14 cellular contexts compared by ENCODE assay signal in genomic region chr5:76813982-76814562, GRCh38. TPM values are rescaled to one million over a fixed set of nuclear protein-coding genes. Genes with fewer than 3 reads are reported as not detected.
DNase-seq lines count a peak whose midpoint lies in the region; ATAC-seq, FAIRE-seq and TF ChIP-seq lines count a peak whose summit lies in the region.
"Had no signal": no experiment of that assay in that cellular context is flagged by ENCODE, and none has a peak within 500 bp of the region (broad histone marks: within the 10 kb centered on the region; RNA-seq: fewer than 3 reads in every experiment).

No MANE protein-coding gene starts in this region.

- no peak for TF ChIP-seq CTCF in bronchial epithelial cell (IDR thresholded peaks at IDR 0.05; ENCODE audit: insufficient read depth, low read length, severe bottlenecking)

- H3K9me3 Mint-ChIP-seq in natural killer cell treated with Interleukin-12 subunit alpha and Interleukin-12 subunit beta and Interleukin-15 and Interleukin-18, amount 100 ng/mL, for 72 hours = no peaks in the 10 kb centered on the region
- H3K9me3 Mint-ChIP-seq: CD4-positive, alpha-beta T cell had no signal

- peaks cover 5 to 6% of the 10 kb centered on the region in 2 donors for H3K4me1 Mint-ChIP-seq in natural killer cell treated with Interleukin-12 subunit alpha and Interleukin-12 subunit beta and Interleukin-15 and Interleukin-18, amount 100 ng/mL, for 72 hours (ENCODE audit: low read depth in 2 of 2)

- FAIRE-seq in bronchial epithelial cell (lab: Jason Lieb, UNC) = no peak

- no peaks in the 10 kb centered on the region for H3K36me3 Mint-ChIP-seq in natural killer cell treated with Interleukin-12 subunit alpha and Interleukin-12 subunit beta and Interleukin-15 and Interleukin-18, amount 100 ng/mL, for 72 hours

- no peaks in the 10 kb centered on the region for H3K36me3 ChIP-seq in bronchial epithelial cell (ENCODE audit: control insufficient read depth, insufficient read depth, low read length)
- H3K36me3 ChIP-seq: HAP-1, Peyer's patch had no signal

- H3K4me3 ChIP-seq in bronchial epithelial cell (ENCODE audit: low read depth, low read length) = no peak overlapping the region
- H3K4me3 ChIP-seq: HAP-1, Peyer's patch had no signal

- peaks cover 15 to 31% of the 10 kb centered on the region in 2 donors for H3K27me3 Mint-ChIP-seq in natural killer cell treated with Interleukin-12 subunit alpha and Interleukin-12 subunit beta and Interleukin-15 and Interleukin-18, amount 100 ng/mL, for 72 hours

- no peak overlapping the region for H3K27ac Mint-ChIP-seq in natural killer cell treated with Interleukin-12 subunit alpha and Interleukin-12 subunit beta and Interleukin-15 and Interleukin-18, amount 100 ng/mL, for 72 hours
- H3K27ac Mint-ChIP-seq: CD4-positive, alpha-beta T cell had no signal

- H3K27me3 ChIP-seq in bronchial epithelial cell (ENCODE audit: control insufficient read depth, insufficient read depth, low read length) = no peaks in the 10 kb centered on the region
- H3K27me3 ChIP-seq: Peyer's patch had no signal

- no peak for ATAC-seq in HG02840 (IDR thresholded peaks at IDR 0.05; ENCODE audit: low FRiP score, unreplicated experiment)
- no peak for ATAC-seq in natural killer cell treated with Interleukin-12 subunit alpha and Interleukin-12 subunit beta and Interleukin-15 and Interleukin-18, amount 100 ng/mL, for 72 hours

- H3K4me3 Mint-ChIP-seq in natural killer cell treated with Interleukin-12 subunit alpha and Interleukin-12 subunit beta and Interleukin-15 and Interleukin-18, amount 100 ng/mL, for 72 hours = no peak overlapping the region
- H3K4me3 Mint-ChIP-seq: CD4-positive, alpha-beta T cell had no signal

- peak; percentile 57 for DNase-seq in AG20443 (ENCODE audit: low spot score)
- DNase-seq in M059J (ENCODE audit: low read depth) = peak; percentile 99
- peak; percentile 97 for DNase-seq in bronchial epithelial cell (ENCODE audit: low read depth)
- peak; percentile 96 for DNase-seq in kidney tubule cell (ENCODE audit: low spot score)
- DNase-seq in natural killer cell treated with Interleukin-12 subunit alpha and Interleukin-12 subunit beta and Interleukin-15 and Interleukin-18, amount 100 ng/mL, for 72 hours (ENCODE audit: low spot score) = no peak
- no peak for DNase-seq in NCI-H2171 treated with DMSO at 0.1 percent for 48 hours (lab: John Stamatoyannopoulos, UW)
- DNase-seq in SIG-M5 (lab: John Stamatoyannopoulos, UW) = no peak
- DNase-seq: activated CD8-positive, alpha-beta memory T cell treated with anti-CD3 and anti-CD28 coated beads, Interleukin-2, amount 50 U/mL, for 48 hours; CD4-positive, alpha-beta T cell; erythroblast; Peyer's patch; stimulated activated CD8-positive, alpha-beta memory T cell treated with anti-CD3 and anti-CD28 coated beads, Interleukin-4, amount 100 ng/mL, for 48 hours had no signal

RNA-seq across cellular contexts. Expression of gene F2RL1, which starts 4.8 kb away (rescaled TPM):
- total RNA-seq in M059J (2014; rRNA removed; shearing (Covaris generic)) = 118 and 125 TPM in 2 replicates
- 24.1 and 25.5 TPM in 2 replicates for total RNA-seq in bronchial epithelial cell
- not detected for total RNA-seq in natural killer cell treated with Interleukin-12 subunit alpha and Interleukin-12 subunit beta and Interleukin-15 and Interleukin-18, amount 100 ng/mL, for 72 hours

RNA-seq across cellular contexts. Expression of gene S100Z, which starts 35.7 kb away (rescaled TPM):
- not detected in 2 replicates for total RNA-seq in M059J (2014; rRNA removed; shearing (Covaris generic))
- not detected in 2 replicates for total RNA-seq in bronchial epithelial cell
- not detected for total RNA-seq in natural killer cell treated with Interleukin-12 subunit alpha and Interleukin-12 subunit beta and Interleukin-15 and Interleukin-18, amount 100 ng/mL, for 72 hours

Comparison
In these comparisons a context has a peak if more than half of its experiments do, and no peak if none do; other contexts are left out.
1. DNase-seq: peak in AG20443 (single experiment), M059J (single experiment), bronchial epithelial cell (single experiment) and kidney tubule cell (single experiment); none in natural killer cell treated with Interleukin-12 subunit alpha and Interleukin-12 subunit beta and Interleukin-15 and Interleukin-18, amount 100 ng/mL, for 72 hours (single experiment), NCI-H2171 treated with DMSO at 0.1 percent for 48 hours (single experiment) and SIG-M5 (single experiment).
2. RNA of gene F2RL1, which starts 4.8 kb away (total RNA-seq): 118 to 125 TPM in M059J and 24.1 to 25.5 TPM in bronchial epithelial cell; not detected in natural killer cell treated with Interleukin-12 subunit alpha and Interleukin-12 subunit beta and Interleukin-15 and Interleukin-18, amount 100 ng/mL, for 72 hours; every median in the first group is over 10 times any median in the second.